In the genomic region with DNA sequence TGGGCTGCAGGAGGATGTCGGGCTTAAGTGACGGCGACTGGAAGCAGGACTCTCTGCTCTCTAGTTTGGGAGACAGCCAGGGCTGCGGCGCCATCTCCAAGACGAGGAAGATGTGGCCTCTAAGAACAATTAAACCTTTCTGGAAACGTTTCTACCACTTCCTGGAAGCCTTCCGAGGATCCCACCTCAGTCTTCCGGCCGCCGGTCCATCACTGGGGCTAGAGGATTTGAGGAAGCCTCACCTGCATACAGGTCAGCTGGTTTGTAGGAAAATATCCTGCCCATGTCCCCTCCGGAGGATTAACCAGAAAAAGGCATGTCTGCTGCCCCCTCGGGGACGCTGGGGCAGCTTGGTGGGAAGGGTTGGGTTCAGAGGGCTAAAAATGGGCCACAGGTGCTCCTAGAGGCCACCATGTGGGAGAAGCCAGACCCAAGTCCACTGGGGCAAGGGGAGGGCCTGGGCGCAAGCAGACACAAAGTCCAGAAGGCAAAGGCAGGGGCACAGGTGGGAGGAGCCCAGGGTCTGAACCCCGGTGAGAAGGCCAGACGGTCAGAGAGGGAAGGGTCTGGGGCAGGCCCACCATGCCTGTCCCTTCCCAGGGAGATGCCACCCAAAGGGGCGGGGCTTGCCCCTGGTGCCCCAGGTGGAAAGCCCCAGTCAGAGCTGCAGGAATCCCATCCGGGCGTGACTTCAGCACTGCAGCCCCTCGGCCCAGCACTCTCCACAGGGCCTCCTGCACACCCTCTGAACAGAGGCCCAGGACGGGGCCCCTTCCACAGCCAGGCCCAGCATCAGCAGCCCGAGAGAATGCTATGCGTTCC, we compare ENCODE assay signal across 1 cellular context.
TF ChIP-seq lines count a peak whose summit lies in the region.

No MANE protein-coding gene starts in this region.

TF ChIP-seq in HepG2, 621 proteins besides CTCF, POLR2A, EP300 and RAD21 (continued from another document and continues in another):
- TF ChIP-seq, protein P1, sequence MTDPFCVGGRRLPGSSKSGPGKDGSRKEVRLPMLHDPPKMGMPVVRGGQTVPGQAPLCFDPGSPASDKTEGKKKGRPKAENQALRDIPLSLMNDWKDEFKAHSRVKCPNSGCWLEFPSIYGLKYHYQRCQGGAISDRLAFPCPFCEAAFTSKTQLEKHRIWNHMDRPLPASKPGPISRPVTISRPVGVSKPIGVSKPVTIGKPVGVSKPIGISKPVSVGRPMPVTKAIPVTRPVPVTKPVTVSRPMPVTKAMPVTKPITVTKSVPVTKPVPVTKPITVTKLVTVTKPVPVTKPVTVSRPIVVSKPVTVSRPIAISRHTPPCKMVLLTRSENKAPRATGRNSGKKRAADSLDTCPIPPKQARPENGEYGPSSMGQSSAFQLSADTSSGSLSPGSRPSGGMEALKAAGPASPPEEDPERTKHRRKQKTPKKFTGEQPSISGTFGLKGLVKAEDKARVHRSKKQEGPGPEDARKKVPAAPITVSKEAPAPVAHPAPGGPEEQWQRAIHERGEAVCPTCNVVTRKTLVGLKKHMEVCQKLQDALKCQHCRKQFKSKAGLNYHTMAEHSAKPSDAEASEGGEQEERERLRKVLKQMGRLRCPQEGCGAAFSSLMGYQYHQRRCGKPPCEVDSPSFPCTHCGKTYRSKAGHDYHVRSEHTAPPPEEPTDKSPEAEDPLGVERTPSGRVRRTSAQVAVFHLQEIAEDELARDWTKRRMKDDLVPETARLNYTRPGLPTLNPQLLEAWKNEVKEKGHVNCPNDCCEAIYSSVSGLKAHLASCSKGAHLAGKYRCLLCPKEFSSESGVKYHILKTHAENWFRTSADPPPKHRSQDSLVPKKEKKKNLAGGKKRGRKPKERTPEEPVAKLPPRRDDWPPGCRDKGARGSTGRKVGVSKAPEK (CRISPR knock-in tag; IDR thresholded peaks at IDR 0.05; ENCODE audit: borderline replicate concordance) = no peak
- TF ChIP-seq, protein P2, sequence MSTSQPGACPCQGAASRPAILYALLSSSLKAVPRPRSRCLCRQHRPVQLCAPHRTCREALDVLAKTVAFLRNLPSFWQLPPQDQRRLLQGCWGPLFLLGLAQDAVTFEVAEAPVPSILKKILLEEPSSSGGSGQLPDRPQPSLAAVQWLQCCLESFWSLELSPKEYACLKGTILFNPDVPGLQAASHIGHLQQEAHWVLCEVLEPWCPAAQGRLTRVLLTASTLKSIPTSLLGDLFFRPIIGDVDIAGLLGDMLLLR (CRISPR knock-in tag; IDR thresholded peaks at IDR 0.05) = no peak
- TF ChIP-seq TRIM24 (CRISPR knock-in tag; IDR thresholded peaks at IDR 0.05) (peak; percentile 75; the same call in 1 of the 2 replicates), RFX1 (IDR thresholded peaks at IDR 0.05) (no peak), DPF2 (CRISPR knock-in tag; IDR thresholded peaks at IDR 0.05; ENCODE audit: borderline replicate concordance, low read depth) (no peak), ZNF766 (CRISPR knock-in tag; IDR thresholded peaks at IDR 0.05; ENCODE audit: borderline replicate concordance) (no peak), TGIF2 (CRISPR knock-in tag; IDR thresholded peaks at IDR 0.05) (no peak), RFXAP (CRISPR knock-in tag; IDR thresholded peaks at IDR 0.05; ENCODE audit: borderline replicate concordance) (no peak; the same call in 1 of the 2 replicates), ZNF615 (CRISPR knock-in tag; IDR thresholded peaks at IDR 0.05; ENCODE audit: borderline replicate concordance) (no peak), THAP11 (CRISPR knock-in tag; IDR thresholded peaks at IDR 0.05) (no peak), MATR3 (CRISPR knock-in tag; IDR thresholded peaks at IDR 0.05) (no peak), ZNF136 (CRISPR knock-in tag; IDR thresholded peaks at IDR 0.05; ENCODE audit: low read depth) (no peak), ZC3H4 (CRISPR knock-in tag; IDR thresholded peaks at IDR 0.05; ENCODE audit: borderline replicate concordance) (no peak), TBX3 (IDR thresholded peaks at IDR 0.05; ENCODE audit: borderline replicate concordance) (no peak), CREB1 (IDR thresholded peaks at IDR 0.05) (no peak), CREB1 (CRISPR knock-in tag; IDR thresholded peaks at IDR 0.05) (no peak), ZNF879 (CRISPR knock-in tag; IDR thresholded peaks at IDR 0.05) (no peak), RFX5 (IDR thresholded peaks at IDR 0.05; ENCODE audit: low read depth, low read length) (no peak), HNF4A (CRISPR knock-in tag; IDR thresholded peaks at IDR 0.05) (peak; percentile 99), GZF1 (CRISPR knock-in tag; IDR thresholded peaks at IDR 0.05) (0 out of 2 replicates have a peak, but pooled peaks have one; percentile 22), ZNF616 (CRISPR knock-in tag; IDR thresholded peaks at IDR 0.05; ENCODE audit: low read depth) (peak; percentile 58; the same call in 1 of the 2 replicates), NRL (CRISPR knock-in tag; IDR thresholded peaks at IDR 0.05; ENCODE audit: borderline replicate concordance) (no peak), ZFP82 (CRISPR knock-in tag; IDR thresholded peaks at IDR 0.05; ENCODE audit: borderline replicate concordance) (no peak), ZNF672 (CRISPR knock-in tag; IDR thresholded peaks at IDR 0.05) (no peak), PRMT3 (CRISPR knock-in tag; IDR thresholded peaks at IDR 0.05; ENCODE audit: borderline replicate concordance, low read depth) (no peak), KLF6 (CRISPR knock-in tag; IDR thresholded peaks at IDR 0.05) (no peak), NR1H2 (CRISPR knock-in tag; IDR thresholded peaks at IDR 0.05; ENCODE audit: borderline replicate concordance, low read depth) (no peak), HDAC2 (CRISPR knock-in tag; IDR thresholded peaks at IDR 0.05) (peak; percentile 80), ZNF577 (CRISPR knock-in tag; IDR thresholded peaks at IDR 0.05; ENCODE audit: borderline replicate concordance, low read depth) (no peak), KDM6A (CRISPR knock-in tag; IDR thresholded peaks at IDR 0.05; ENCODE audit: low read depth) (peak; percentile 26; the same call in 1 of the 2 replicates), ETV6 (CRISPR knock-in tag; conservative IDR thresholded peaks at IDR 0.05) (no peak), HOXA3 (CRISPR knock-in tag; IDR thresholded peaks at IDR 0.05) (peak; percentile 80), ZNF572 (CRISPR knock-in tag; IDR thresholded peaks at IDR 0.05) (no peak)
- TF ChIP-seq, protein P3, sequence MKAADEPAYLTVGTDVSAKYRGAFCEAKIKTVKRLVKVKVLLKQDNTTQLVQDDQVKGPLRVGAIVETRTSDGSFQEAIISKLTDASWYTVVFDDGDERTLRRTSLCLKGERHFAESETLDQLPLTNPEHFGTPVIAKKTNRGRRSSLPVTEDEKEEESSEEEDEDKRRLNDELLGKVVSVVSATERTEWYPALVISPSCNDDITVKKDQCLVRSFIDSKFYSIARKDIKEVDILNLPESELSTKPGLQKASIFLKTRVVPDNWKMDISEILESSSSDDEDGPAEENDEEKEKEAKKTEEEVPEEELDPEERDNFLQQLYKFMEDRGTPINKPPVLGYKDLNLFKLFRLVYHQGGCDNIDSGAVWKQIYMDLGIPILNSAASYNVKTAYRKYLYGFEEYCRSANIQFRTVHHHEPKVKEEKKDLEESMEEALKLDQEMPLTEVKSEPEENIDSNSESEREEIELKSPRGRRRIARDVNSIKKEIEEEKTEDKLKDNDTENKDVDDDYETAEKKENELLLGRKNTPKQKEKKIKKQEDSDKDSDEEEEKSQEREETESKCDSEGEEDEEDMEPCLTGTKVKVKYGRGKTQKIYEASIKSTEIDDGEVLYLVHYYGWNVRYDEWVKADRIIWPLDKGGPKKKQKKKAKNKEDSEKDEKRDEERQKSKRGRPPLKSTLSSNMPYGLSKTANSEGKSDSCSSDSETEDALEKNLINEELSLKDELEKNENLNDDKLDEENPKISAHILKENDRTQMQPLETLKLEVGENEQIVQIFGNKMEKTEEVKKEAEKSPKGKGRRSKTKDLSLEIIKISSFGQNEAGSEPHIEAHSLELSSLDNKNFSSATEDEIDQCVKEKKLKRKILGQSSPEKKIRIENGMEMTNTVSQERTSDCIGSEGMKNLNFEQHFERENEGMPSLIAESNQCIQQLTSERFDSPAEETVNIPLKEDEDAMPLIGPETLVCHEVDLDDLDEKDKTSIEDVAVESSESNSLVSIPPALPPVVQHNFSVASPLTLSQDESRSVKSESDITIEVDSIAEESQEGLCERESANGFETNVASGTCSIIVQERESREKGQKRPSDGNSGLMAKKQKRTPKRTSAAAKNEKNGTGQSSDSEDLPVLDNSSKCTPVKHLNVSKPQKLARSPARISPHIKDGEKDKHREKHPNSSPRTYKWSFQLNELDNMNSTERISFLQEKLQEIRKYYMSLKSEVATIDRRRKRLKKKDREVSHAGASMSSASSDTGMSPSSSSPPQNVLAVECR (CRISPR knock-in tag; IDR thresholded peaks at IDR 0.05; ENCODE audit: borderline replicate concordance) = peak; percentile 48; the same call in 1 of the 2 replicates
- TF ChIP-seq, protein P4, sequence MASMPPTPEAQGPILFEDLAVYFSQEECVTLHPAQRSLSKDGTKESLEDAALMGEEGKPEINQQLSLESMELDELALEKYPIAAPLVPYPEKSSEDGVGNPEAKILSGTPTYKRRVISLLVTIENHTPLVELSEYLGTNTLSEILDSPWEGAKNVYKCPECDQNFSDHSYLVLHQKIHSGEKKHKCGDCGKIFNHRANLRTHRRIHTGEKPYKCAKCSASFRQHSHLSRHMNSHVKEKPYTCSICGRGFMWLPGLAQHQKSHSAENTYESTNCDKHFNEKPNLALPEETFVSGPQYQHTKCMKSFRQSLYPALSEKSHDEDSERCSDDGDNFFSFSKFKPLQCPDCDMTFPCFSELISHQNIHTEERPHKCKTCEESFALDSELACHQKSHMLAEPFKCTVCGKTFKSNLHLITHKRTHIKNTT (CRISPR knock-in tag; IDR thresholded peaks at IDR 0.05) = no peak
- TF ChIP-seq, protein P5, sequence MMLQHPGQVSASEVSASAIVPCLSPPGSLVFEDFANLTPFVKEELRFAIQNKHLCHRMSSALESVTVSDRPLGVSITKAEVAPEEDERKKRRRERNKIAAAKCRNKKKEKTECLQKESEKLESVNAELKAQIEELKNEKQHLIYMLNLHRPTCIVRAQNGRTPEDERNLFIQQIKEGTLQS (CRISPR knock-in tag; IDR thresholded peaks at IDR 0.05) = no peak
- TF ChIP-seq, protein P6, sequence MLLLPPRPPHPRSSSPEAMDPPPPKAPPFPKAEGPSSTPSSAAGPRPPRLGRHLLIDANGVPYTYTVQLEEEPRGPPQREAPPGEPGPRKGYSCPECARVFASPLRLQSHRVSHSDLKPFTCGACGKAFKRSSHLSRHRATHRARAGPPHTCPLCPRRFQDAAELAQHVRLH (CRISPR knock-in tag; IDR thresholded peaks at IDR 0.05; ENCODE audit: borderline replicate concordance, low read depth) = 0 out of 2 replicates have a peak, but pooled peaks have one; percentile 33
- TF ChIP-seq, protein P7, sequence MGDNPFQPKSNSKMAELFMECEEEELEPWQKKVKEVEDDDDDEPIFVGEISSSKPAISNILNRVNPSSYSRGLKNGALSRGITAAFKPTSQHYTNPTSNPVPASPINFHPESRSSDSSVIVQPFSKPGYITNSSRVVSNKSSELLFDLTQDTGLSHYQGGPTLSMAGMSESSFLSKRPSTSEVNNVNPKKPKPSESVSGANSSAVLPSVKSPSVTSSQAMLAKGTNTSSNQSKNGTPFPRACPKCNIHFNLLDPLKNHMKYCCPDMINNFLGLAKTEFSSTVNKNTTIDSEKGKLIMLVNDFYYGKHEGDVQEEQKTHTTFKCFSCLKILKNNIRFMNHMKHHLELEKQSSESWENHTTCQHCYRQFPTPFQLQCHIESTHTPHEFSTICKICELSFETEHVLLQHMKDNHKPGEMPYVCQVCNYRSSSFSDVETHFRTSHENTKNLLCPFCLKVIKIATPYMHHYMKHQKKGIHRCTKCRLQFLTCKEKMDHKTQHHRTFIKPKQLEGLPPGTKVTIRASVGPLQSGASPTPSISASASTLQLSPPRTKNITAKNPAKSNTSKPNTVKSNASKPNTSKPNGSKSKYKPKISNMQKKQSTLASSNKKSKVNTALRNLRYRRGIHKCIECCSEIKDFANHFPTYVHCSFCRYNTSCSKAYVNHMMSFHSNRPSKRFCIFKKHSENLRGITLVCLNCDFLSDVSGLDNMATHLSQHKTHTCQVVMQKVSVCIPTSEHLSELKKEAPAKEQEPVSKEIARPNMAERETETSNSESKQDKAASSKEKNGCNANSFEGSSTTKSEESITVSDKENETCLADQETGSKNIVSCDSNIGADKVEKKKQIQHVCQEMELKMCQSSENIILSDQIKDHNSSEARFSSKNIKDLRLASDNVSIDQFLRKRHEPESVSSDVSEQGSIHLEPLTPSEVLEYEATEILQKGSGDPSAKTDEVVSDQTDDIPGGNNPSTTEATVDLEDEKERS (CRISPR knock-in tag; IDR thresholded peaks at IDR 0.05) = no peak
- TF ChIP-seq, protein P8, sequence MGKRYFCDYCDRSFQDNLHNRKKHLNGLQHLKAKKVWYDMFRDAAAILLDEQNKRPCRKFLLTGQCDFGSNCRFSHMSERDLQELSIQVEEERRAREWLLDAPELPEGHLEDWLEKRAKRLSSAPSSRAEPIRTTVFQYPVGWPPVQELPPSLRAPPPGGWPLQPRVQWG (CRISPR knock-in tag; IDR thresholded peaks at IDR 0.05; ENCODE audit: borderline replicate concordance, low read depth) = no peak
- TF ChIP-seq, protein P9, sequence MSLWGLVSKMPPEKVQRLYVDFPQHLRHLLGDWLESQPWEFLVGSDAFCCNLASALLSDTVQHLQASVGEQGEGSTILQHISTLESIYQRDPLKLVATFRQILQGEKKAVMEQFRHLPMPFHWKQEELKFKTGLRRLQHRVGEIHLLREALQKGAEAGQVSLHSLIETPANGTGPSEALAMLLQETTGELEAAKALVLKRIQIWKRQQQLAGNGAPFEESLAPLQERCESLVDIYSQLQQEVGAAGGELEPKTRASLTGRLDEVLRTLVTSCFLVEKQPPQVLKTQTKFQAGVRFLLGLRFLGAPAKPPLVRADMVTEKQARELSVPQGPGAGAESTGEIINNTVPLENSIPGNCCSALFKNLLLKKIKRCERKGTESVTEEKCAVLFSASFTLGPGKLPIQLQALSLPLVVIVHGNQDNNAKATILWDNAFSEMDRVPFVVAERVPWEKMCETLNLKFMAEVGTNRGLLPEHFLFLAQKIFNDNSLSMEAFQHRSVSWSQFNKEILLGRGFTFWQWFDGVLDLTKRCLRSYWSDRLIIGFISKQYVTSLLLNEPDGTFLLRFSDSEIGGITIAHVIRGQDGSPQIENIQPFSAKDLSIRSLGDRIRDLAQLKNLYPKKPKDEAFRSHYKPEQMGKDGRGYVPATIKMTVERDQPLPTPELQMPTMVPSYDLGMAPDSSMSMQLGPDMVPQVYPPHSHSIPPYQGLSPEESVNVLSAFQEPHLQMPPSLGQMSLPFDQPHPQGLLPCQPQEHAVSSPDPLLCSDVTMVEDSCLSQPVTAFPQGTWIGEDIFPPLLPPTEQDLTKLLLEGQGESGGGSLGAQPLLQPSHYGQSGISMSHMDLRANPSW (CRISPR knock-in tag; IDR thresholded peaks at IDR 0.05; ENCODE audit: borderline replicate concordance) = peak; percentile 89; the same call in 1 of the 2 replicates
